ENCODE assay signal across 8 cellular contexts in the genomic region with DNA sequence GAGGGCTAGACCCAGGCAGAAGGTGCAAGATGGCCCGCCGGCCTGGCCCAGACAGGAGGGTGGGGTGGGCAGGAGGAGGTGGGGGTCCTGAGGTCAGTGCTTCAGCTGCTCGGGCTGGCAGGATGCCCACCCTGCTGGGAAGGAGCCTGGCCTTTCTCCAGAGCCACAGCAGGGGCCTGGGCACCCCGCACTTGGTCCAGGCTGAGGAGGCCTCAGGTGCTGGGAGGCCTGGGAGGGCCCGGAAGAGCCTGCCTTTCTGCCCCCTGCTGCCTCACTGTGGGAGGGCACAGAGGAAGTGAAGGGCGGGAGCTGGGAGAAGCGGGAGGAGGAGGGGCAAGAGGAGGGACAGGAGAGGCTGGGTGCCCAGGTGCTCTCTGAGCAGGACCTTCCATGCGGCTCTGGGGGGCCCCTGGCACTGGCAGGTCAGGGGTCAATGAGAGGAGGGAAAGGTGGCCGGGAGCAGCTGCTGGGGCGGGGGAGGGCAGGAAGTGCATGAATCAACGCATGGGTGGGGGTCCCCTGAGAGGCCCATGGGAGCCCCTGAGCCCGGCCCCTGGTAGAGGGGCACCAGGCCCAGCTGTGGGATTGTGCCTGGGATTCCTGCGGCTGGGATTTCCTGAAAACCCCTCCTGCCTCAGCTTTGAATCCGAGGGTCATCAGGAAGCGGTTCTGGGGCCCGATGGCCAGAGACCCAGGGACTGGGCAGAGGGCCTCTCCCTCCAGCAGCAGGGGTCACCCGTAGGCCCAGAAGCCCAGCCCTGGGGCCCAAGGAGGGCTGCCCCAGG. TPM values are rescaled to one million over a fixed set of nuclear protein-coding genes. Genes with fewer than 3 reads are reported as not detected.
DNase-seq lines count a peak whose midpoint lies in the region; ATAC-seq and TF ChIP-seq lines count a peak whose summit lies in the region.

No MANE protein-coding gene starts in this region.

- H3K27ac Mint-ChIP-seq in activated naive CD8-positive, alpha-beta T cell treated with anti-CD3 and anti-CD28 coated beads, Interleukin-2, amount 10 ng/mL, durations not matched to agents 7 days and 5 days, result peak overlapping the region; percentile 97

- peaks cover 1% of the 10 kb centered on the region for H3K9me3 Mint-ChIP-seq in activated naive CD8-positive, alpha-beta T cell treated with anti-CD3 and anti-CD28 coated beads, Interleukin-2, amount 10 ng/mL, durations not matched to agents 7 days and 5 days

- ATAC-seq in Right ventricle myocardium superior (ENCODE audit: poor library complexity) (peak; percentile 77), SK-N-SH treated with all-trans-retinoic acid at 6 μM for 48 hours (peak; percentile 63), left lobe of liver (peak; percentile 40)
- ATAC-seq in activated naive CD8-positive, alpha-beta T cell treated with anti-CD3 and anti-CD28 coated beads, Interleukin-2, amount 10 ng/mL, durations not matched to agents 7 days and 5 days (ENCODE audit: low read depth), result peak; percentile 63

- H3K4me3 Mint-ChIP-seq in activated naive CD8-positive, alpha-beta T cell treated with anti-CD3 and anti-CD28 coated beads, Interleukin-2, amount 10 ng/mL, durations not matched to agents 7 days and 5 days, result peak overlapping the region; percentile 81

- H3K27me3 Mint-ChIP-seq in activated naive CD8-positive, alpha-beta T cell treated with anti-CD3 and anti-CD28 coated beads, Interleukin-2, amount 10 ng/mL, durations not matched to agents 7 days and 5 days, result no peaks in the 10 kb centered on the region

- H3K4me1 Mint-ChIP-seq in activated naive CD8-positive, alpha-beta T cell treated with anti-CD3 and anti-CD28 coated beads, Interleukin-2, amount 10 ng/mL, durations not matched to agents 7 days and 5 days, result peaks cover 25% of the 10 kb centered on the region

- DNase-seq in Right ventricle myocardium superior (no peak), cardiac septum (ENCODE audit: low spot score) (no peak), HuH-7 (ENCODE audit: low spot score) (peak; percentile 83), left lobe of liver (ENCODE audit: low spot score) (no peak), epidermal melanocyte (ENCODE audit: insufficient read length, low spot score) (no peak)
- peak; percentile 79 for DNase-seq in activated naive CD8-positive, alpha-beta T cell treated with anti-CD3 and anti-CD28 coated beads, Interleukin-2, amount 10 ng/mL, durations not matched to agents 7 days and 5 days
- peak; percentile 39 for DNase-seq in stimulated activated CD8-positive, alpha-beta memory T cell treated with anti-CD3 and anti-CD28 coated beads, Interleukin-12 subunit alpha, Interleukin-12 subunit beta, amount 100 ng/mL, for 4 hours (ENCODE audit: low read depth)

- no peaks in the 10 kb centered on the region for H3K36me3 Mint-ChIP-seq in activated naive CD8-positive, alpha-beta T cell treated with anti-CD3 and anti-CD28 coated beads, Interleukin-2, amount 10 ng/mL, durations not matched to agents 7 days and 5 days

- POLR2A ChIA-PET in activated naive CD8-positive, alpha-beta T cell treated with anti-CD3 and anti-CD28 coated beads, Interleukin-2, amount 10 ng/mL, durations not matched to agents 7 days and 5 days (lab: Charles Lee), result interaction anchor here (0.7 to 3.2 kb wide), 18 partner anchors 9 to 222 kb away, joined by 3 to 38 read pairs (median 5); a partner anchor contains a TSS

- intact Hi-C loops in Right ventricle myocardium superior (cut with DNase I) (no loop called here), cardiac septum (cut with DNase I) (no loop called here)

TF ChIP-seq in SK-N-SH treated with all-trans-retinoic acid at 6 μM for 48 hours, 23 proteins besides CTCF, POLR2A, EP300 and RAD21:
- TF ChIP-seq PPARA (CRISPR knock-in tag; IDR thresholded peaks at IDR 0.05; ENCODE audit: borderline replicate concordance) (no peak), RARB (CRISPR knock-in tag; IDR thresholded peaks at IDR 0.05) (no peak), BACH2 (CRISPR knock-in tag; IDR thresholded peaks at IDR 0.05; ENCODE audit: borderline replicate concordance) (no peak), OSR1 (CRISPR knock-in tag; IDR thresholded peaks at IDR 0.05) (no peak), TOX (CRISPR knock-in tag; IDR thresholded peaks at IDR 0.05; ENCODE audit: borderline replicate concordance) (no peak), ZFP3 (CRISPR knock-in tag; IDR thresholded peaks at IDR 0.05) (no peak), ZNF8 (CRISPR knock-in tag; IDR thresholded peaks at IDR 0.05) (no peak), ARNTL (CRISPR knock-in tag; IDR thresholded peaks at IDR 0.05; ENCODE audit: borderline replicate concordance, low read depth) (no peak), ZC3H10 (CRISPR knock-in tag; IDR thresholded peaks at IDR 0.05) (no peak), ESRRG (CRISPR knock-in tag; IDR thresholded peaks at IDR 0.05) (no peak), ZFP30 (CRISPR knock-in tag; IDR thresholded peaks at IDR 0.05) (no peak), CSDC2 (CRISPR knock-in tag; IDR thresholded peaks at IDR 0.05) (no peak), ISL1 (CRISPR knock-in tag; IDR thresholded peaks at IDR 0.05) (no peak), ZNF70 (CRISPR knock-in tag; IDR thresholded peaks at IDR 0.05) (no peak)
- TF ChIP-seq, protein P1, sequence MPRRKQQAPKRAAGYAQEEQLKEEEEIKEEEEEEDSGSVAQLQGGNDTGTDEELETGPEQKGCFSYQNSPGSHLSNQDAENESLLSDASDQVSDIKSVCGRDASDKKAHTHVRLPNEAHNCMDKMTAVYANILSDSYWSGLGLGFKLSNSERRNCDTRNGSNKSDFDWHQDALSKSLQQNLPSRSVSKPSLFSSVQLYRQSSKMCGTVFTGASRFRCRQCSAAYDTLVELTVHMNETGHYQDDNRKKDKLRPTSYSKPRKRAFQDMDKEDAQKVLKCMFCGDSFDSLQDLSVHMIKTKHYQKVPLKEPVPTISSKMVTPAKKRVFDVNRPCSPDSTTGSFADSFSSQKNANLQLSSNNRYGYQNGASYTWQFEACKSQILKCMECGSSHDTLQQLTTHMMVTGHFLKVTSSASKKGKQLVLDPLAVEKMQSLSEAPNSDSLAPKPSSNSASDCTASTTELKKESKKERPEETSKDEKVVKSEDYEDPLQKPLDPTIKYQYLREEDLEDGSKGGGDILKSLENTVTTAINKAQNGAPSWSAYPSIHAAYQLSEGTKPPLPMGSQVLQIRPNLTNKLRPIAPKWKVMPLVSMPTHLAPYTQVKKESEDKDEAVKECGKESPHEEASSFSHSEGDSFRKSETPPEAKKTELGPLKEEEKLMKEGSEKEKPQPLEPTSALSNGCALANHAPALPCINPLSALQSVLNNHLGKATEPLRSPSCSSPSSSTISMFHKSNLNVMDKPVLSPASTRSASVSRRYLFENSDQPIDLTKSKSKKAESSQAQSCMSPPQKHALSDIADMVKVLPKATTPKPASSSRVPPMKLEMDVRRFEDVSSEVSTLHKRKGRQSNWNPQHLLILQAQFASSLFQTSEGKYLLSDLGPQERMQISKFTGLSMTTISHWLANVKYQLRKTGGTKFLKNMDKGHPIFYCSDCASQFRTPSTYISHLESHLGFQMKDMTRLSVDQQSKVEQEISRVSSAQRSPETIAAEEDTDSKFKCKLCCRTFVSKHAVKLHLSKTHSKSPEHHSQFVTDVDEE (CRISPR knock-in tag; IDR thresholded peaks at IDR 0.05), result no peak
- TF ChIP-seq, protein P2, sequence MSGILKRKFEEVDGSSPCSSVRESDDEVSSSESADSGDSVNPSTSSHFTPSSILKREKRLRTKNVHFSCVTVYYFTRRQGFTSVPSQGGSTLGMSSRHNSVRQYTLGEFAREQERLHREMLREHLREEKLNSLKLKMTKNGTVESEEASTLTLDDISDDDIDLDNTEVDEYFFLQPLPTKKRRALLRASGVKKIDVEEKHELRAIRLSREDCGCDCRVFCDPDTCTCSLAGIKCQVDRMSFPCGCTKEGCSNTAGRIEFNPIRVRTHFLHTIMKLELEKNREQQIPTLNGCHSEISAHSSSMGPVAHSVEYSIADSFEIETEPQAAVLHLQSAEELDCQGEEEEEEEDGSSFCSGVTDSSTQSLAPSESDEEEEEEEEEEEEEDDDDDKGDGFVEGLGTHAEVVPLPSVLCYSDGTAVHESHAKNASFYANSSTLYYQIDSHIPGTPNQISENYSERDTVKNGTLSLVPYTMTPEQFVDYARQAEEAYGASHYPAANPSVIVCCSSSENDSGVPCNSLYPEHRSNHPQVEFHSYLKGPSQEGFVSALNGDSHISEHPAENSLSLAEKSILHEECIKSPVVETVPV (CRISPR knock-in tag; IDR thresholded peaks at IDR 0.05), result no peak
- TF ChIP-seq, protein P3, sequence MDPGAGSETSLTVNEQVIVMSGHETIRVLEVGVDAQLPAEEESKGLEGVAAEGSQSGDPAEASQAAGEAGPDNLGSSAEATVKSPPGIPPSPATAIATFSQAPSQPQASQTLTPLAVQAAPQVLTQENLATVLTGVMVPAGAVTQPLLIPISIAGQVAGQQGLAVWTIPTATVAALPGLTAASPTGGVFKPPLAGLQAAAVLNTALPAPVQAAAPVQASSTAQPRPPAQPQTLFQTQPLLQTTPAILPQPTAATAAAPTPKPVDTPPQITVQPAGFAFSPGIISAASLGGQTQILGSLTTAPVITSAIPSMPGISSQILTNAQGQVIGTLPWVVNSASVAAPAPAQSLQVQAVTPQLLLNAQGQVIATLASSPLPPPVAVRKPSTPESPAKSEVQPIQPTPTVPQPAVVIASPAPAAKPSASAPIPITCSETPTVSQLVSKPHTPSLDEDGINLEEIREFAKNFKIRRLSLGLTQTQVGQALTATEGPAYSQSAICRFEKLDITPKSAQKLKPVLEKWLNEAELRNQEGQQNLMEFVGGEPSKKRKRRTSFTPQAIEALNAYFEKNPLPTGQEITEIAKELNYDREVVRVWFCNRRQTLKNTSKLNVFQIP (CRISPR knock-in tag; IDR thresholded peaks at IDR 0.05; ENCODE audit: borderline replicate concordance, low read depth), result no peak
- TF ChIP-seq, protein P4, sequence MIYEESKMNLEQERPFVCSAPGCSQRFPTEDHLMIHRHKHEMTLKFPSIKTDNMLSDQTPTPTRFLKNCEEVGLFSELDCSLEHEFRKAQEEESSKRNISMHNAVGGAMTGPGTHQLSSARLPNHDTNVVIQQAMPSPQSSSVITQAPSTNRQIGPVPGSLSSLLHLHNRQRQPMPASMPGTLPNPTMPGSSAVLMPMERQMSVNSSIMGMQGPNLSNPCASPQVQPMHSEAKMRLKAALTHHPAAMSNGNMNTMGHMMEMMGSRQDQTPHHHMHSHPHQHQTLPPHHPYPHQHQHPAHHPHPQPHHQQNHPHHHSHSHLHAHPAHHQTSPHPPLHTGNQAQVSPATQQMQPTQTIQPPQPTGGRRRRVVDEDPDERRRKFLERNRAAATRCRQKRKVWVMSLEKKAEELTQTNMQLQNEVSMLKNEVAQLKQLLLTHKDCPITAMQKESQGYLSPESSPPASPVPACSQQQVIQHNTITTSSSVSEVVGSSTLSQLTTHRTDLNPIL (CRISPR knock-in tag; IDR thresholded peaks at IDR 0.05; ENCODE audit: low read depth), result no peak

RNA-seq across cellular contexts. Expression of a gene that starts 49.9 kb away (rescaled TPM):
- total RNA-seq in Right ventricle myocardium superior, result 23.0 TPM
- total RNA-seq in cardiac septum, result 14.3 TPM
- 10 to 100 TPM; 16.6 to 17.1 TPM for total RNA-seq in activated naive CD8-positive, alpha-beta T cell treated with anti-CD3 and anti-CD28 coated beads, Interleukin-2, amount 10 ng/mL, durations not matched to agents 7 days and 5 days
- 5.8 TPM for total RNA-seq in left lobe of liver

Comparison
In these comparisons a context has a peak if more than half of its experiments do, and no peak if none do; other contexts are left out.
1. DNase-seq: peak in HuH-7 (single experiment), activated naive CD8-positive, alpha-beta T cell treated with anti-CD3 and anti-CD28 coated beads, Interleukin-2, amount 10 ng/mL, durations not matched to agents 7 days and 5 days (single experiment) and stimulated activated CD8-positive, alpha-beta memory T cell treated with anti-CD3 and anti-CD28 coated beads, Interleukin-12 subunit alpha, Interleukin-12 subunit beta, amount 100 ng/mL, for 4 hours (single experiment); none in Right ventricle myocardium superior (single experiment), cardiac septum (single experiment), left lobe of liver (single experiment) and epidermal melanocyte (single experiment).
2. Peak in every context shown above with its lines, with median percentiles within 50 percentile points of each other: ATAC-seq.